21 cellular contexts compared by ENCODE assay signal in genomic region chr2:225486226-225486625, GRCh38.
"Had no signal": no experiment of that assay in that cellular context is flagged by ENCODE, and none has a peak within 500 bp of the region (broad histone marks: within the 10 kb centered on the region; RNA-seq: fewer than 3 reads in every experiment).

No MANE protein-coding gene starts in this region.

- ATAC-seq: effector memory CD8-positive, alpha-beta T cell; gastroesophageal sphincter; left colon; naive thymus-derived CD4-positive, alpha-beta T cell; right lobe of liver; stimulated activated memory B cell treated with anti-CD40 and anti-IgM and Interleukin-4, amounts not matched to agents 10 μg/mL and 1 μg/mL and 100 μg/mL, for 72 hours had no signal

- H3K4me3 ChIP-seq: esophagus squamous epithelium, gastroesophageal sphincter, pancreas, right lobe of liver, spleen, tibial artery, upper lobe of left lung, uterus had no signal

- H3K27ac Mint-ChIP-seq: dendritic cell treated with granulocyte-macrophage colony-stimulating factor and Interleukin-4, amounts not matched to agents 40 ng/mL and 50 ng/mL, for 4 days; effector memory CD8-positive, alpha-beta T cell; naive thymus-derived CD4-positive, alpha-beta T cell; progenitor cell of endocrine pancreas; stimulated activated memory B cell treated with anti-CD40 and anti-IgM and Interleukin-4, amounts not matched to agents 10 μg/mL and 1 μg/mL and 100 μg/mL, for 72 hours; stimulated activated naive CD8-positive, alpha-beta T cell treated with anti-CD3 and anti-CD28 coated beads, Interleukin-15, Interleukin-2, amounts not matched to agents 100 ng/mL and 50 ng/mL, for 24 hours had no signal

- H3K4me1 Mint-ChIP-seq: naive thymus-derived CD4-positive, alpha-beta T cell; stimulated activated memory B cell treated with anti-CD40 and anti-IgM and Interleukin-4, amounts not matched to agents 10 μg/mL and 1 μg/mL and 100 μg/mL, for 72 hours had no signal

- H3K27me3 ChIP-seq: esophagus squamous epithelium, gastroesophageal sphincter, pancreas, right lobe of liver, spleen, tibial artery, upper lobe of left lung, uterus had no signal

- H3K36me3 Mint-ChIP-seq: naive thymus-derived CD4-positive, alpha-beta T cell; stimulated activated memory B cell treated with anti-CD40 and anti-IgM and Interleukin-4, amounts not matched to agents 10 μg/mL and 1 μg/mL and 100 μg/mL, for 72 hours had no signal

- H3K27me3 Mint-ChIP-seq: dendritic cell treated with granulocyte-macrophage colony-stimulating factor and Interleukin-4, amounts not matched to agents 40 ng/mL and 50 ng/mL, for 4 days; progenitor cell of endocrine pancreas; stimulated activated memory B cell treated with anti-CD40 and anti-IgM and Interleukin-4, amounts not matched to agents 10 μg/mL and 1 μg/mL and 100 μg/mL, for 72 hours had no signal

- H3K36me3 ChIP-seq: esophagus squamous epithelium, gastroesophageal sphincter, pancreas, right lobe of liver, spleen, tibial artery, upper lobe of left lung, uterus had no signal

- DNase-seq: effector memory CD8-positive, alpha-beta T cell; esophagus squamous epithelium; foreskin fibroblast; glutamatergic neuron; left colon; naive thymus-derived CD4-positive, alpha-beta T cell; pancreas; right lobe of liver; spleen; stimulated activated CD4-positive, alpha-beta T cell treated with anti-CD3 and anti-CD28 coated beads, Interleukin-15, amount 100 ng/mL, for 24 hours; stimulated activated CD4-positive, alpha-beta T cell treated with anti-CD3 and anti-CD28 coated beads, Interleukin-1b, Interleukin-23, amount 100 ng/mL, for 48 hours; stimulated activated CD4-positive, alpha-beta T cell treated with anti-CD3 and anti-CD28 coated beads, Interleukin-4, amount 100 ng/mL, for 24 hours; tibial artery; upper lobe of left lung; uterus had no signal

- H3K9me3 Mint-ChIP-seq: dendritic cell treated with granulocyte-macrophage colony-stimulating factor and Interleukin-4, amounts not matched to agents 40 ng/mL and 50 ng/mL, for 4 days; effector memory CD8-positive, alpha-beta T cell; stimulated activated naive CD8-positive, alpha-beta T cell treated with anti-CD3 and anti-CD28 coated beads, Interleukin-15, Interleukin-2, amounts not matched to agents 100 ng/mL and 50 ng/mL, for 24 hours had no signal

- H3K4me3 Mint-ChIP-seq: dendritic cell treated with granulocyte-macrophage colony-stimulating factor and Interleukin-4, amounts not matched to agents 40 ng/mL and 50 ng/mL, for 4 days; effector memory CD8-positive, alpha-beta T cell; naive thymus-derived CD4-positive, alpha-beta T cell; stimulated activated memory B cell treated with anti-CD40 and anti-IgM and Interleukin-4, amounts not matched to agents 10 μg/mL and 1 μg/mL and 100 μg/mL, for 72 hours; stimulated activated naive CD8-positive, alpha-beta T cell treated with anti-CD3 and anti-CD28 coated beads, Interleukin-15, Interleukin-2, amounts not matched to agents 100 ng/mL and 50 ng/mL, for 24 hours had no signal

- H3K9me3 ChIP-seq: esophagus squamous epithelium, gastroesophageal sphincter, pancreas, right lobe of liver, tibial artery, upper lobe of left lung, uterus had no signal

- H3K4me1 ChIP-seq: esophagus squamous epithelium, gastroesophageal sphincter, right lobe of liver, spleen, tibial artery, upper lobe of left lung, uterus had no signal

- H3K27ac ChIP-seq: epithelial cell of prostate, esophagus squamous epithelium, gastroesophageal sphincter, pancreas, right lobe of liver, spleen, tibial artery, upper lobe of left lung, uterus had no signal
